Comparison of ENCODE assay signal across 1 cellular context in genomic region chr5:122291000-122291592, GRCh38.
TF ChIP-seq lines count a peak whose summit lies in the region.

No MANE protein-coding gene starts in this region.

TF ChIP-seq in HCT116, 20 proteins besides CTCF, POLR2A, EP300 and RAD21:
- TF ChIP-seq YY1 (IDR thresholded peaks at IDR 0.05; ENCODE audit: extremely low read depth, insufficient replicate concordance, low read depth, low read length) (no peak), SRF (IDR thresholded peaks at IDR 0.05; ENCODE audit: low read depth) (no peak), CEBPB (IDR thresholded peaks at IDR 0.05; ENCODE audit: low read depth) (no peak), ELF1 (IDR thresholded peaks at IDR 0.05; ENCODE audit: borderline replicate concordance, low read depth) (no peak), ZNF274 (IDR thresholded peaks at IDR 0.05; ENCODE audit: low read depth, low read length) (no peak), JUND (IDR thresholded peaks at IDR 0.05) (no peak), EGR1 (IDR thresholded peaks at IDR 0.05; ENCODE audit: low read depth) (no peak), MAX (IDR thresholded peaks at IDR 0.05) (no peak), REST (IDR thresholded peaks at IDR 0.05; ENCODE audit: low read depth) (no peak), TCF7L2 (IDR thresholded peaks at IDR 0.05; ENCODE audit: borderline replicate concordance, extremely low read depth, insufficient read depth, insufficient read length) (no peak), ZBTB33 (IDR thresholded peaks at IDR 0.05; ENCODE audit: extremely low read depth, insufficient replicate concordance, low read length) (no peak)
